ENCODE assay signal across 8 cellular contexts in the genomic region with DNA sequence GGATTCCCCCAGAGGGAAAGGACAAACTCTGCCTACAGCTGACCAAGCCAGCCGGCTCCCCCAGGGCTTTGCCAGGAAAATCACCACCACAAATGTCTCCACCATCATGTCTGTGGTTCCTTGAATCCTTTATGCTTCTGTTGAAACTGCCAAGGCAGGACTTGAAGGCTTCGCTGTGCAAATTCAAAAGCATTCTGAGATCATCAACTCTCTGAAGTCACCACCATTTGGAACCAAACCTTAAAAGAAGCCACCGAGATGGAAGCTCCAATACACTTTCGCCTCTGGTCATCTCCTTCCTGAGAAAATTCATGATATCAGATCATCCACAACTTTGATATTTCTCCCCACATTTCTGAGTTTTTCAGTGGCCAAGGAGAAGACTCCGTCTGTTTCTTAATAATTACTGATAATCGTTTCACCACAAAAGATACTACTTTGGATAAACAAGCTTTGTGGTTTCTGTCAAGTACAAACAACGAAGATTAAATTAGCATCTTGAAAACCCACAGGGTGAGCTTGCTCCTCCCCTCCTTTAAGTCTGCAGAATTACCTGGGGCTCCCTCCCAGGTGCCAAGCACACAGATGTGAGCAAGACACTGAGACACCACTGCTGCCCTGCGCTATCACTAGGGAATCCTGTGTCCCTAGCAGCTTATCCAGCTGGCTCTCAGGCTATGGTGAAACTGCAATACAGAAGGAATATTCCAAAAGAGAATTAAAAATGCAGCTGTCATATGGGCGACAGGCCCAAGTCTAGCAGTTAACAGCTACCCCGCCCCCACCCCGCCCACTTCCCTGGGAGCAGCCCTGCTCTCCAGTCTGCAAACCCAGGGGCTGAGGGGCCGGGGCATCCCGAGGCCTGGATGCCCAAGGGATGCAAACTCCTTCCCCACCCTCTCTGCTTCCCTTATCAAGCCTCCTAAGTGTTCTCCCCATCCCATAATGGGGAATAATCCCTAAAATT.
DNase-seq lines count a peak whose midpoint lies in the region; ATAC-seq and TF ChIP-seq lines count a peak whose summit lies in the region.

No MANE protein-coding gene starts in this region.

- peak overlapping the region; percentile 21; the same call in 1 of the 2 replicates for H3K27ac Mint-ChIP-seq in HFFc6
- peak overlapping the region; percentile 28 for H3K27ac Mint-ChIP-seq in activated T-helper 2 cell treated with anti-CD3 and anti-CD28 coated beads, Interferon-gamma antibody, Interleukin-2, Interleukin-4, amounts not matched to agents 10 μg/mL and 5 μg/mL and 100 μg/mL, durations not matched to agents 14 hours and 24 hours and 36 hours

- intact Hi-C loops in A673 (cut with micrococcal nuclease; ENCODE audit: unreplicated experiment) = loop anchor here (10.0 kb wide), 2 partner anchors 195 to 365 kb away; no protein-coding TSS in a partner anchor
- intact Hi-C loops in activated T-helper 2 cell treated with anti-CD3 and anti-CD28 coated beads, Interferon-gamma antibody, Interleukin-2, Interleukin-4, amounts not matched to agents 10 μg/mL and 5 μg/mL and 100 μg/mL, durations not matched to agents 14 hours and 24 hours and 36 hours (cut with micrococcal nuclease) = loop anchor here (2.0 to 5.0 kb wide), 2 partner anchors 21 to 108 kb away; no protein-coding TSS in a partner anchor
- intact Hi-C loops in mucosa of descending colon (cut with DNase I, micrococcal nuclease) = no loop called here

- H3K4me1 ChIP-seq in A673 (ENCODE audit: insufficient read depth, low read length, poor library complexity, severe bottlenecking) (peaks cover 26% of the 10 kb centered on the region), mucosa of descending colon (ENCODE audit: low read depth) (peaks cover 7% of the 10 kb centered on the region)

- no peaks in the 10 kb centered on the region for H3K9me3 Mint-ChIP-seq in HFFc6
- H3K9me3 Mint-ChIP-seq in activated T-helper 2 cell treated with anti-CD3 and anti-CD28 coated beads, Interferon-gamma antibody, Interleukin-2, Interleukin-4, amounts not matched to agents 10 μg/mL and 5 μg/mL and 100 μg/mL, durations not matched to agents 14 hours and 24 hours and 36 hours = no peaks in the 10 kb centered on the region

- no peaks in the 10 kb centered on the region for H3K36me3 Mint-ChIP-seq in HFFc6 (ENCODE audit: low read depth)
- H3K36me3 Mint-ChIP-seq in activated T-helper 2 cell treated with anti-CD3 and anti-CD28 coated beads, Interferon-gamma antibody, Interleukin-2, Interleukin-4, amounts not matched to agents 10 μg/mL and 5 μg/mL and 100 μg/mL, durations not matched to agents 14 hours and 24 hours and 36 hours (ENCODE audit: low read depth) = no peaks in the 10 kb centered on the region

- no peaks in the 10 kb centered on the region for H3K9me3 ChIP-seq in A673 (ENCODE audit: low read depth, low read length, poor library complexity, severe bottlenecking)
- H3K9me3 ChIP-seq in mucosa of descending colon = no peaks in the 10 kb centered on the region

- BruUV-seq in A673 (replicated peaks; lab: Mats Ljungman, UMichigan) = no TSS peak

- H3K36me3 ChIP-seq in A673 (ENCODE audit: insufficient read depth, low read length, poor library complexity, severe bottlenecking) = no peaks in the 10 kb centered on the region
- H3K36me3 ChIP-seq in mucosa of descending colon (ENCODE audit: low read depth) = no peaks in the 10 kb centered on the region

- no peak overlapping the region; the same call in 1 of the 2 replicates for H3K4me3 Mint-ChIP-seq in HFFc6
- H3K4me3 Mint-ChIP-seq in activated T-helper 2 cell treated with anti-CD3 and anti-CD28 coated beads, Interferon-gamma antibody, Interleukin-2, Interleukin-4, amounts not matched to agents 10 μg/mL and 5 μg/mL and 100 μg/mL, durations not matched to agents 14 hours and 24 hours and 36 hours (ENCODE audit: low read depth) = peak overlapping the region; percentile 15

- TF ChIP-seq CTCF in A673 (conservative IDR thresholded peaks at IDR 0.05; ENCODE audit: low read depth, low read length) (no peak), HFFc6 (IDR thresholded peaks at IDR 0.05) (no peak), mucosa of descending colon (IDR thresholded peaks at IDR 0.05) (no peak)

- DNase-seq in A673 (ENCODE audit: low spot score) = peak; percentile 49
- no peak for DNase-seq in HFFc6
- DNase-seq in activated T-helper 2 cell treated with anti-CD3 and anti-CD28 coated beads, Interferon-gamma antibody, Interleukin-2, Interleukin-4, amounts not matched to agents 10 μg/mL and 5 μg/mL and 100 μg/mL, durations not matched to agents 14 hours and 24 hours and 36 hours (ENCODE audit: low spot score) = no peak
- DNase-seq in mucosa of descending colon = peak in 2 of 3 donors; percentile 42 to 43
- DNase-seq in SHP77 treated with DMSO at 0.1 percent for 48 hours (lab: John Stamatoyannopoulos, UW) = no peak
- DNase-seq in midbrain (lab: John Stamatoyannopoulos, UW) = no peak
- DNase-seq in NOMO-1 treated with DMSO at 0.1 percent for 48 hours (lab: John Stamatoyannopoulos, UW; ENCODE audit: unreplicated experiment) = no peak

- ATAC-seq in mucosa of descending colon (peak; percentile 23), HG03196 (IDR thresholded peaks at IDR 0.05; ENCODE audit: unreplicated experiment) (no peak)

- H3K4me3 ChIP-seq in A673 (ENCODE audit: low read depth, low read length, poor library complexity, severe bottlenecking) (no peak overlapping the region), mucosa of descending colon (no peak overlapping the region)

- CTCF ChIA-PET in A673 (lab: Charles Lee) = interaction anchor here (0.8 kb wide), 1 partner anchor 27 kb away, joined by 8 read pairs; no protein-coding TSS in a partner anchor

- peaks cover 2% of the 10 kb centered on the region for H3K27me3 Mint-ChIP-seq in HFFc6 (ENCODE audit: insufficient read depth)
- no peaks in the 10 kb centered on the region for H3K27me3 Mint-ChIP-seq in activated T-helper 2 cell treated with anti-CD3 and anti-CD28 coated beads, Interferon-gamma antibody, Interleukin-2, Interleukin-4, amounts not matched to agents 10 μg/mL and 5 μg/mL and 100 μg/mL, durations not matched to agents 14 hours and 24 hours and 36 hours (ENCODE audit: low read depth)

- peaks cover 42% of the 10 kb centered on the region for H3K4me1 Mint-ChIP-seq in HFFc6 (ENCODE audit: low read depth)
- peaks cover 41% of the 10 kb centered on the region for H3K4me1 Mint-ChIP-seq in activated T-helper 2 cell treated with anti-CD3 and anti-CD28 coated beads, Interferon-gamma antibody, Interleukin-2, Interleukin-4, amounts not matched to agents 10 μg/mL and 5 μg/mL and 100 μg/mL, durations not matched to agents 14 hours and 24 hours and 36 hours (ENCODE audit: low read depth)

- POLR2A ChIA-PET in A673 (lab: Charles Lee; ENCODE audit: low non-redundant PET) = no interaction called here

- H3K27ac ChIP-seq in A673 (ENCODE audit: low read depth, low read length, poor library complexity, severe bottlenecking) = peak overlapping the region; percentile 80

- H3K27me3 ChIP-seq in A673 (replicated peaks; ENCODE audit: insufficient read depth, low read depth, low read length, poor library complexity) = no peaks in the 10 kb centered on the region

Comparison
In these comparisons a context has a peak if more than half of its experiments do, and no peak if none do; other contexts are left out.
1. DNase-seq: peak in A673 (single experiment) and mucosa of descending colon (2 of 3); none in HFFc6 (single experiment), activated T-helper 2 cell treated with anti-CD3 and anti-CD28 coated beads, Interferon-gamma antibody, Interleukin-2, Interleukin-4, amounts not matched to agents 10 μg/mL and 5 μg/mL and 100 μg/mL, durations not matched to agents 14 hours and 24 hours and 36 hours (single experiment), SHP77 treated with DMSO at 0.1 percent for 48 hours (single experiment), midbrain (single experiment) and NOMO-1 treated with DMSO at 0.1 percent for 48 hours (single experiment).
2. intact Hi-C loops: an anchor here in A673 (10.0 kb wide) and activated T-helper 2 cell treated with anti-CD3 and anti-CD28 coated beads, Interferon-gamma antibody, Interleukin-2, Interleukin-4, amounts not matched to agents 10 μg/mL and 5 μg/mL and 100 μg/mL, durations not matched to agents 14 hours and 24 hours and 36 hours (2.0 to 5.0 kb wide); none called in mucosa of descending colon.